Comparison of ENCODE assay signal across 8 cellular contexts in the genomic region with DNA sequence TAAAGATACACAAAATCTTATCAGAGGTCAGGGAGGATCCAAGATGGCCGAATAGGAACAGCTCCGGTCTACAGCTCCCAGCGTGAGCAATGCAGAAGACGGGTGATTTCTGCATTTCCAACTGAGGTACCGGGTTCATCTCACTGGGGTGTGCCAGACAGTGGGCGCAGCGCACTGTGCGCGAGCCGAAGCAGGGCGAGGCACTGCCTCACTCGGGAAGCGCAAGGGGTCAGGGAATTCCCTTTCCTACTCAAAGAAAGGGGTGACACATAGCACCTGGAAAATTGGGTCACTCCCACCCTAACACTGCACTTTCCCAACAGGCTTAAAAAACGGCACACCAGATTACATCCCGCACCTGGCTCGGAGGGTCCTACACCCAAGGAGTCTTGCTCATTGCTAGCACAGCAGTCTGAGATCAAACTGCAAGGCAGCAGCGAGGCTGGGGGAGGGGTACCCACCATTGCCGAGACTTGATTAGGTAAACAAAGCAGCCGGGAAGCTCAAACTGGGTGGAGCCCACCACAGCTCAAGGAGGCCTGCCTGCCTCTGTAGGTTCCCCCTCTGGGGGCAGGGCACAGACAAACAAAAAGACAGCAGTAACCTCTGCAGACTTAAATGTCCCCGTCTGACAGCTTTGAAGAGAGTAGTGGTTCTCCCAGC. TPM values are rescaled to one million over a fixed set of nuclear protein-coding genes. Genes with fewer than 3 reads are reported as not detected.
A peak's percentile ranks its signal among the peaks of the same experiment; 100 is the strongest.
DNase-seq lines count a peak whose midpoint lies in the region; TF ChIP-seq lines count a peak whose summit lies in the region.
"Not testable (repeated sequence)": the region's sequence is repeated elsewhere in the genome, so short reads cannot be mapped to it uniquely, and the experiment has no call there.
"Had no signal": no experiment of that assay in that cellular context is flagged by ENCODE, and none has a peak within 500 bp of the region (broad histone marks: within the 10 kb centered on the region; RNA-seq: fewer than 3 reads in every experiment).

No MANE protein-coding gene starts in this region.

- H3K4me3 Mint-ChIP-seq in activated CD4-positive, alpha-beta memory T cell treated with anti-CD3 and anti-CD28 coated beads, Interleukin-2, amount 10 ng/mL, durations not matched to agents 7 days and 5 days; osteocyte (ENCODE audit: unreplicated experiment): not testable (repeated sequence)

- H3K36me3 ChIP-seq in NT2/D1 (ENCODE audit: insufficient read depth, insufficient read length, low read length): not testable (repeated sequence)

- H3K4me1 Mint-ChIP-seq in activated CD4-positive, alpha-beta memory T cell treated with anti-CD3 and anti-CD28 coated beads, Interleukin-2, amount 10 ng/mL, durations not matched to agents 7 days and 5 days; osteocyte (ENCODE audit: unreplicated experiment): not testable (repeated sequence)

- POLR2A ChIA-PET in activated CD4-positive, alpha-beta memory T cell treated with anti-CD3 and anti-CD28 coated beads, Interleukin-2, amount 10 ng/mL, durations not matched to agents 7 days and 5 days (lab: Charles Lee): not testable (repeated sequence)

- H3K9me3 Mint-ChIP-seq in activated CD4-positive, alpha-beta memory T cell treated with anti-CD3 and anti-CD28 coated beads, Interleukin-2, amount 10 ng/mL, durations not matched to agents 7 days and 5 days; osteocyte (ENCODE audit: unreplicated experiment): not testable (repeated sequence)

- not testable (repeated sequence) for H3K4me3 ChIP-seq in NT2/D1 (ENCODE audit: insufficient read length, low read depth)

- CTCF ChIA-PET in activated CD4-positive, alpha-beta memory T cell treated with anti-CD3 and anti-CD28 coated beads, Interleukin-2, amount 10 ng/mL, durations not matched to agents 7 days and 5 days (lab: Charles Lee): not testable (repeated sequence)

- not testable (repeated sequence) for H3K27me3 ChIP-seq in NT2/D1 (ENCODE audit: insufficient read depth, insufficient read length)

- peak; percentile 63 for DNase-seq in NT2/D1 (ENCODE audit: low read depth, low spot score)
- DNase-seq in activated CD4-positive, alpha-beta memory T cell treated with anti-CD3 and anti-CD28 coated beads, Interleukin-2, amount 10 ng/mL, durations not matched to agents 7 days and 5 days: peak; percentile 13
- peak; percentile 31 for DNase-seq in activated effector memory CD4-positive, alpha-beta T cell treated with anti-CD3 and anti-CD28 coated beads, Interleukin-2, amount 50 U/mL, for 16 hours
- DNase-seq in cardiac septum (ENCODE audit: low spot score): peak; percentile 49
- DNase-seq in osteocyte (ENCODE audit: extremely low spot score, unreplicated experiment): peak; percentile 72

- not testable (repeated sequence) for TF ChIP-seq CTCF in osteocyte (IDR thresholded peaks at IDR 0.05)

- not testable (repeated sequence) for H3K9ac ChIP-seq in NT2/D1 (ENCODE audit: insufficient read length, low read depth)

- H3K27me3 Mint-ChIP-seq in activated CD4-positive, alpha-beta memory T cell treated with anti-CD3 and anti-CD28 coated beads, Interleukin-2, amount 10 ng/mL, durations not matched to agents 7 days and 5 days; osteocyte (ENCODE audit: unreplicated experiment): not testable (repeated sequence)

- peaks cover 12% of the 10 kb centered on the region; the same call in 1 of the 2 replicates for H3K9me3 ChIP-seq in NT2/D1 (ENCODE audit: insufficient read depth, low read length)

- H3K27ac Mint-ChIP-seq in activated CD4-positive, alpha-beta memory T cell treated with anti-CD3 and anti-CD28 coated beads, Interleukin-2, amount 10 ng/mL, durations not matched to agents 7 days and 5 days; osteocyte (ENCODE audit: unreplicated experiment): not testable (repeated sequence)

- H3K36me3 Mint-ChIP-seq in activated CD4-positive, alpha-beta memory T cell treated with anti-CD3 and anti-CD28 coated beads, Interleukin-2, amount 10 ng/mL, durations not matched to agents 7 days and 5 days (ENCODE audit: low read depth): not testable (repeated sequence)
- H3K36me3 Mint-ChIP-seq in osteocyte (ENCODE audit: unreplicated experiment): peaks cover 18% of the 10 kb centered on the region

- intact Hi-C loops in cardiac septum (cut with DNase I): not testable (repeated sequence)

- H3K4me1 ChIP-seq in NT2/D1 (ENCODE audit: insufficient read depth, insufficient read length): not testable (repeated sequence)

RNA-seq across cellular contexts. Expression of a gene that starts 55.7 kb away (rescaled TPM):
- under 1 TPM; 0.78 to 0.88 TPM for total RNA-seq in activated CD4-positive, alpha-beta memory T cell treated with anti-CD3 and anti-CD28 coated beads, Interleukin-2, amount 10 ng/mL, durations not matched to agents 7 days and 5 days
- 0.08 TPM for total RNA-seq in cardiac septum
- total RNA-seq in osteocyte: 5.8 and 6.6 TPM in 2 replicates
- total RNA-seq: A673, G401, H4 had no signal

Comparison
In these comparisons a context has a peak if more than half of its experiments do, and no peak if none do; other contexts are left out.
1. DNase-seq: peak in every context shown above with its lines; median percentile 72 in osteocyte; 63 in NT2/D1; 49 in cardiac septum; 31 in activated effector memory CD4-positive, alpha-beta T cell treated with anti-CD3 and anti-CD28 coated beads, Interleukin-2, amount 50 U/mL, for 16 hours; 13 in activated CD4-positive, alpha-beta memory T cell treated with anti-CD3 and anti-CD28 coated beads, Interleukin-2, amount 10 ng/mL, durations not matched to agents 7 days and 5 days.